ENCODE assay signal across 1 cellular context in genomic region chr16:8621572-8622314, GRCh38.
TF ChIP-seq lines count a peak whose summit lies in the region.

A gene with protein sequence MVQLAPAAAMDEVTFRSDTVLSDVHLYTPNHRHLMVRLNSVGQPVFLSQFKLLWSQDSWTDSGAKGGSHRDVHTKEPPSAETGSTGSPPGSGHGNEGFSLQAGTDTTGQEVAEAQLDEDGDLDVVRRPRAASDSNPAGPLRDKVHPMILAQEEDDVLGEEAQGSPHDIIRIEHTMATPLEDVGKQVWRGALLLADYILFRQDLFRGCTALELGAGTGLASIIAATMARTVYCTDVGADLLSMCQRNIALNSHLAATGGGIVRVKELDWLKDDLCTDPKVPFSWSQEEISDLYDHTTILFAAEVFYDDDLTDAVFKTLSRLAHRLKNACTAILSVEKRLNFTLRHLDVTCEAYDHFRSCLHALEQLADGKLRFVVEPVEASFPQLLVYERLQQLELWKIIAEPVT (plus strand): TSS chr16:8621698. CDS start chr16:8625666, 3,968 bp downstream.

TF ChIP-seq in HepG2, 621 proteins besides CTCF, POLR2A, EP300 and RAD21 (continued from another document and continues in another):
- TF ChIP-seq AKNA (CRISPR knock-in tag; IDR thresholded peaks at IDR 0.05; ENCODE audit: borderline replicate concordance) (peak; percentile 83; the same call in 1 of the 2 replicates), U2AF2 (IDR thresholded peaks at IDR 0.05; ENCODE audit: low read depth, low read length) (no peak), NFKBIZ (CRISPR knock-in tag; IDR thresholded peaks at IDR 0.05) (peak; percentile 62; the same call in 1 of the 2 replicates), ZNF44 (CRISPR knock-in tag; IDR thresholded peaks at IDR 0.05) (peak; percentile 49; the same call in 1 of the 2 replicates), ARNT (IDR thresholded peaks at IDR 0.05) (no peak), GPBP1L1 (CRISPR knock-in tag; IDR thresholded peaks at IDR 0.05) (no peak), AGO1 (IDR thresholded peaks at IDR 0.05; ENCODE audit: low read depth, low read length, poor library complexity, severe bottlenecking) (peak; percentile 54), SP1 (IDR thresholded peaks at IDR 0.05) (no peak), SP1 (CRISPR knock-in tag; IDR thresholded peaks at IDR 0.05) (peak; percentile 81), TRIM24 (CRISPR knock-in tag; IDR thresholded peaks at IDR 0.05) (no peak), PAX8 (CRISPR knock-in tag; IDR thresholded peaks at IDR 0.05; ENCODE audit: borderline replicate concordance) (0 out of 2 replicates have a peak, but pooled peaks have one; percentile 58), THAP7 (CRISPR knock-in tag; IDR thresholded peaks at IDR 0.05) (peak; percentile 73; the same call in 1 of the 2 replicates), GATAD2A (CRISPR knock-in tag; IDR thresholded peaks at IDR 0.05) (0 out of 2 replicates have a peak, but pooled peaks have one; percentile 39), ZNF326 (CRISPR knock-in tag; IDR thresholded peaks at IDR 0.05; ENCODE audit: borderline replicate concordance) (peak; percentile 54; the same call in 1 of the 2 replicates), TMF1 (CRISPR knock-in tag; IDR thresholded peaks at IDR 0.05; ENCODE audit: low read depth) (peak; percentile 86; the same call in 1 of the 2 replicates), FOSL2 (CRISPR knock-in tag; IDR thresholded peaks at IDR 0.05) (peak; percentile 13), POLR2AphosphoS2 (IDR thresholded peaks at IDR 0.05; ENCODE audit: low read depth, low read length) (no peak), SOX6 (IDR thresholded peaks at IDR 0.05) (no peak), SOX6 (CRISPR knock-in tag; IDR thresholded peaks at IDR 0.05) (peak; percentile 26), ZNF335 (CRISPR knock-in tag; IDR thresholded peaks at IDR 0.05) (peak; percentile 74), ZNF563 (CRISPR knock-in tag; IDR thresholded peaks at IDR 0.05) (peak; percentile 96), TOPORS (CRISPR knock-in tag; IDR thresholded peaks at IDR 0.05) (0 out of 2 replicates have a peak, but pooled peaks have one; percentile 30), SAFB2 (CRISPR knock-in tag; IDR thresholded peaks at IDR 0.05; ENCODE audit: borderline replicate concordance, low read depth) (peak; percentile 97), ZNF251 (CRISPR knock-in tag; IDR thresholded peaks at IDR 0.05) (no peak), ZMYM2 (CRISPR knock-in tag; IDR thresholded peaks at IDR 0.05) (0 out of 2 replicates have a peak, but pooled peaks have one; percentile 4), MLX (CRISPR knock-in tag; IDR thresholded peaks at IDR 0.05) (peak; percentile 41; the same call in 1 of the 2 replicates), USF2 (IDR thresholded peaks at IDR 0.05; ENCODE audit: low read depth, low read length) (no peak), USF2 (CRISPR knock-in tag; IDR thresholded peaks at IDR 0.05; ENCODE audit: borderline replicate concordance) (peak; percentile 17; the same call in 1 of the 2 replicates), ARNT2 (CRISPR knock-in tag; IDR thresholded peaks at IDR 0.05; ENCODE audit: low read depth) (no peak; the same call in 1 of the 2 replicates), SIN3B (IDR thresholded peaks at IDR 0.05; ENCODE audit: low read length) (0 out of 2 replicates have a peak, but pooled peaks have one; percentile 18)
- TF ChIP-seq, protein P1, sequence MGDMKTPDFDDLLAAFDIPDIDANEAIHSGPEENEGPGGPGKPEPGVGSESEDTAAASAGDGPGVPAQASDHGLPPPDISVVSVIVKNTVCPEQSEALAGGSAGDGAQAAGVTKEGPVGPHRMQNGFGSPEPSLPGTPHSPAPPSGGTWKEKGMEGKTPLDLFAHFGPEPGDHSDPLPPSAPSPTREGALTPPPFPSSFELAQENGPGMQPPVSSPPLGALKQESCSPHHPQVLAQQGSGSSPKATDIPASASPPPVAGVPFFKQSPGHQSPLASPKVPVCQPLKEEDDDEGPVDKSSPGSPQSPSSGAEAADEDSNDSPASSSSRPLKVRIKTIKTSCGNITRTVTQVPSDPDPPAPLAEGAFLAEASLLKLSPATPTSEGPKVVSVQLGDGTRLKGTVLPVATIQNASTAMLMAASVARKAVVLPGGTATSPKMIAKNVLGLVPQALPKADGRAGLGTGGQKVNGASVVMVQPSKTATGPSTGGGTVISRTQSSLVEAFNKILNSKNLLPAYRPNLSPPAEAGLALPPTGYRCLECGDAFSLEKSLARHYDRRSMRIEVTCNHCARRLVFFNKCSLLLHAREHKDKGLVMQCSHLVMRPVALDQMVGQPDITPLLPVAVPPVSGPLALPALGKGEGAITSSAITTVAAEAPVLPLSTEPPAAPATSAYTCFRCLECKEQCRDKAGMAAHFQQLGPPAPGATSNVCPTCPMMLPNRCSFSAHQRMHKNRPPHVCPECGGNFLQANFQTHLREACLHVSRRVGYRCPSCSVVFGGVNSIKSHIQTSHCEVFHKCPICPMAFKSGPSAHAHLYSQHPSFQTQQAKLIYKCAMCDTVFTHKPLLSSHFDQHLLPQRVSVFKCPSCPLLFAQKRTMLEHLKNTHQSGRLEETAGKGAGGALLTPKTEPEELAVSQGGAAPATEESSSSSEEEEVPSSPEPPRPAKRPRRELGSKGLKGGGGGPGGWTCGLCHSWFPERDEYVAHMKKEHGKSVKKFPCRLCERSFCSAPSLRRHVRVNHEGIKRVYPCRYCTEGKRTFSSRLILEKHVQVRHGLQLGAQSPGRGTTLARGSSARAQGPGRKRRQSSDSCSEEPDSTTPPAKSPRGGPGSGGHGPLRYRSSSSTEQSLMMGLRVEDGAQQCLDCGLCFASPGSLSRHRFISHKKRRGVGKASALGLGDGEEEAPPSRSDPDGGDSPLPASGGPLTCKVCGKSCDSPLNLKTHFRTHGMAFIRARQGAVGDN (CRISPR knock-in tag; IDR thresholded peaks at IDR 0.05): peak; percentile 87
- TF ChIP-seq, protein P2, sequence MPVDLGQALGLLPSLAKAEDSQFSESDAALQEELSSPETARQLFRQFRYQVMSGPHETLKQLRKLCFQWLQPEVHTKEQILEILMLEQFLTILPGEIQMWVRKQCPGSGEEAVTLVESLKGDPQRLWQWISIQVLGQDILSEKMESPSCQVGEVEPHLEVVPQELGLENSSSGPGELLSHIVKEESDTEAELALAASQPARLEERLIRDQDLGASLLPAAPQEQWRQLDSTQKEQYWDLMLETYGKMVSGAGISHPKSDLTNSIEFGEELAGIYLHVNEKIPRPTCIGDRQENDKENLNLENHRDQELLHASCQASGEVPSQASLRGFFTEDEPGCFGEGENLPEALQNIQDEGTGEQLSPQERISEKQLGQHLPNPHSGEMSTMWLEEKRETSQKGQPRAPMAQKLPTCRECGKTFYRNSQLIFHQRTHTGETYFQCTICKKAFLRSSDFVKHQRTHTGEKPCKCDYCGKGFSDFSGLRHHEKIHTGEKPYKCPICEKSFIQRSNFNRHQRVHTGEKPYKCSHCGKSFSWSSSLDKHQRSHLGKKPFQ (CRISPR knock-in tag; IDR thresholded peaks at IDR 0.05; ENCODE audit: insufficient replicate concordance): peak; percentile 90
- TF ChIP-seq, protein P3, sequence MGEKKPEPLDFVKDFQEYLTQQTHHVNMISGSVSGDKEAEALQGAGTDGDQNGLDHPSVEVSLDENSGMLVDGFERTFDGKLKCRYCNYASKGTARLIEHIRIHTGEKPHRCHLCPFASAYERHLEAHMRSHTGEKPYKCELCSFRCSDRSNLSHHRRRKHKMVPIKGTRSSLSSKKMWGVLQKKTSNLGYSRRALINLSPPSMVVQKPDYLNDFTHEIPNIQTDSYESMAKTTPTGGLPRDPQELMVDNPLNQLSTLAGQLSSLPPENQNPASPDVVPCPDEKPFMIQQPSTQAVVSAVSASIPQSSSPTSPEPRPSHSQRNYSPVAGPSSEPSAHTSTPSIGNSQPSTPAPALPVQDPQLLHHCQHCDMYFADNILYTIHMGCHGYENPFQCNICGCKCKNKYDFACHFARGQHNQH (CRISPR knock-in tag; IDR thresholded peaks at IDR 0.05): peak; percentile 84
- TF ChIP-seq, protein P4, sequence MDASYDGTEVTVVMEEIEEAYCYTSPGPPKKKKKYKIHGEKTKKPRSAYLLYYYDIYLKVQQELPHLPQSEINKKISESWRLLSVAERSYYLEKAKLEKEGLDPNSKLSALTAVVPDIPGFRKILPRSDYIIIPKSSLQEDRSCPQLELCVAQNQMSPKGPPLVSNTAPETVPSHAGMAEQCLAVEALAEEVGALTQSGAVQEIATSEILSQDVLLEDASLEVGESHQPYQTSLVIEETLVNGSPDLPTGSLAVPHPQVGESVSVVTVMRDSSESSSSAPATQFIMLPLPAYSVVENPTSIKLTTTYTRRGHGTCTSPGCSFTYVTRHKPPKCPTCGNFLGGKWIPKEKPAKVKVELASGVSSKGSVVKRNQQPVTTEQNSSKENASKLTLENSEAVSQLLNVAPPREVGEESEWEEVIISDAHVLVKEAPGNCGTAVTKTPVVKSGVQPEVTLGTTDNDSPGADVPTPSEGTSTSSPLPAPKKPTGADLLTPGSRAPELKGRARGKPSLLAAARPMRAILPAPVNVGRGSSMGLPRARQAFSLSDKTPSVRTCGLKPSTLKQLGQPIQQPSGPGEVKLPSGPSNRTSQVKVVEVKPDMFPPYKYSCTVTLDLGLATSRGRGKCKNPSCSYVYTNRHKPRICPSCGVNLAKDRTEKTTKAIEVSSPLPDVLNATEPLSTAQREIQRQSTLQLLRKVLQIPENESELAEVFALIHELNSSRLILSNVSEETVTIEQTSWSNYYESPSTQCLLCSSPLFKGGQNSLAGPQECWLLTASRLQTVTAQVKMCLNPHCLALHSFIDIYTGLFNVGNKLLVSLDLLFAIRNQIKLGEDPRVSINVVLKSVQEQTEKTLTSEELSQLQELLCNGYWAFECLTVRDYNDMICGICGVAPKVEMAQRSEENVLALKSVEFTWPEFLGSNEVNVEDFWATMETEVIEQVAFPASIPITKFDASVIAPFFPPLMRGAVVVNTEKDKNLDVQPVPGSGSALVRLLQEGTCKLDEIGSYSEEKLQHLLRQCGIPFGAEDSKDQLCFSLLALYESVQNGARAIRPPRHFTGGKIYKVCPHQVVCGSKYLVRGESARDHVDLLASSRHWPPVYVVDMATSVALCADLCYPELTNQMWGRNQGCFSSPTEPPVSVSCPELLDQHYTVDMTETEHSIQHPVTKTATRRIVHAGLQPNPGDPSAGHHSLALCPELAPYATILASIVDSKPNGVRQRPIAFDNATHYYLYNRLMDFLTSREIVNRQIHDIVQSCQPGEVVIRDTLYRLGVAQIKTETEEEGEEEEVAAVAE (CRISPR knock-in tag; IDR thresholded peaks at IDR 0.05; ENCODE audit: borderline replicate concordance): peak; percentile 64; the same call in 1 of the 2 replicates
